ENCODE assay signal across 16 cellular contexts in the genomic region with DNA sequence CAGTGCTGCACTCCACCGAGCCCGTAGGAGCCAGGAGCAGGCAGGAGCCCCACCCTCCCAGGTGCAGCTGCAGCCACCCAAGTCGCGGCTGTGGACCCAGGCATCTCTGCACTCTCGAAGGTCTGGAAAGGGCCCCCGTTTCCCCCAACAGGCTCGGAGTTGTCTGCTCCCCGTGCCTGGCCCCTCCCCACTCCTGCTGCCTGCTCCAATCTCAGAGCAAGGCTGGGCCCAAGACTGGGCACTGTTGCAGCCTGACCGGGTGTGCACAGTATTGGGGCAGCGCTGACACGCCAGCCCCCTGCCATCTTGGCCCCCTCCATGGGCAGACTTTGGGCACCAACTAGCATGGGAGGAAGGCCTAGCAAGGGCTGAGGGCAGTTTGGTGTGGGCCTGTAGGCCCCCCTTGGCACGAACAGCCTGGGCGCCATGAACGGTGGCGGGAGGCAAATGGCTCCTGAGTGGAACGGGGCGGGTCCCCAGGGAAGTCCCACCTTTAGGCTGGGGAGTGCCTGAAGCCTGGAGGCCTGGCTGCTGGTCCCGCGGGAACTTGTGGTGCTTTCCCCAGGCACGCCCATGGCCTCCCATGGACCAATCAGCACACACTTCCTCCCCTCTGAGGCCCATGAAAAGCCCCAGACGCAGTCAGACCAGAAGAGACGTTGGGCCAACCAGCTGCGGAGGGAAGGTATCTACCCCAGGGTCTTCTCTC.
A peak's percentile ranks its signal among the peaks of the same experiment; 100 is the strongest.
DNase-seq lines count a peak whose midpoint lies in the region; ATAC-seq and TF ChIP-seq lines count a peak whose summit lies in the region.
"Had no signal": no experiment of that assay in that cellular context is flagged by ENCODE, and none has a peak within 500 bp of the region (broad histone marks: within the 10 kb centered on the region; RNA-seq: fewer than 3 reads in every experiment).

No MANE protein-coding gene starts in this region.

- H3K27me3 Mint-ChIP-seq in osteocyte (ENCODE audit: unreplicated experiment) = no peaks in the 10 kb centered on the region
- H3K27me3 Mint-ChIP-seq: activated naive CD4-positive, alpha-beta T cell treated with anti-CD3 and anti-CD28 coated beads, Interleukin-2, amount 50 U/mL, for 24 hours had no signal

- DNase-seq in germinal center (ENCODE audit: low spot score) (peak; percentile 10), osteocyte (ENCODE audit: extremely low spot score, unreplicated experiment) (no peak), LoVo (ENCODE audit: low spot score) (no peak), T-helper 1 cell (no peak)
- DNase-seq: activated CD4-positive, alpha-beta T cell treated with anti-CD3 and anti-CD28 coated beads for 4 hours; dorsolateral prefrontal cortex; esophagus squamous epithelium; GM23248; heart right ventricle; NCI-H187; NCI-H526 had no signal

- no peak for TF ChIP-seq CTCF in osteocyte (IDR thresholded peaks at IDR 0.05)

- ATAC-seq in GM18502 (IDR thresholded peaks at IDR 0.05; ENCODE audit: poor library complexity, unreplicated experiment) = peak; percentile 89
- ATAC-seq in GM21529 (IDR thresholded peaks at IDR 0.05; ENCODE audit: unreplicated experiment) = peak; percentile 81
- ATAC-seq in HG03095 (IDR thresholded peaks at IDR 0.05; ENCODE audit: unreplicated experiment) = peak; percentile 68
- ATAC-seq in GM18858 (IDR thresholded peaks at IDR 0.05; ENCODE audit: unreplicated experiment) = no peak

- no peaks in the 10 kb centered on the region for H3K36me3 Mint-ChIP-seq in osteocyte (ENCODE audit: unreplicated experiment)

- H3K4me1 Mint-ChIP-seq in osteocyte (ENCODE audit: unreplicated experiment) = no peaks in the 10 kb centered on the region

- H3K27ac Mint-ChIP-seq in osteocyte (ENCODE audit: unreplicated experiment) = no peak overlapping the region
- H3K27ac Mint-ChIP-seq: activated naive CD4-positive, alpha-beta T cell treated with anti-CD3 and anti-CD28 coated beads, Interleukin-2, amount 50 U/mL, for 24 hours had no signal

- H3K4me3 Mint-ChIP-seq in osteocyte (ENCODE audit: unreplicated experiment) = no peak overlapping the region
- H3K4me3 Mint-ChIP-seq: activated naive CD4-positive, alpha-beta T cell treated with anti-CD3 and anti-CD28 coated beads, Interleukin-2, amount 50 U/mL, for 24 hours had no signal

- H3K9me3 Mint-ChIP-seq in osteocyte (ENCODE audit: unreplicated experiment) = peaks cover 7% of the 10 kb centered on the region
- H3K9me3 Mint-ChIP-seq: activated naive CD4-positive, alpha-beta T cell treated with anti-CD3 and anti-CD28 coated beads, Interleukin-2, amount 50 U/mL, for 24 hours had no signal
